ENCODE assay signal across 1 cellular context in genomic region chr4:76898385-76898692, GRCh38.
TF ChIP-seq lines count a peak whose summit lies in the region.

No MANE protein-coding gene starts in this region.

TF ChIP-seq in GM12878, 131 proteins besides CTCF, POLR2A, EP300 and RAD21 (continued from another document):
- TF ChIP-seq ZBTB11 (CRISPR knock-in tag; IDR thresholded peaks at IDR 0.05), result peak; percentile 50; the same call in 1 of the 2 replicates
- TF ChIP-seq ZZZ3 (IDR thresholded peaks at IDR 0.05; ENCODE audit: control insufficient read depth, insufficient read length, low read depth), result no peak
- no peak for TF ChIP-seq MTA2 (IDR thresholded peaks at IDR 0.05; ENCODE audit: low read depth)
- TF ChIP-seq CREM (IDR thresholded peaks at IDR 0.05; ENCODE audit: low read depth), result no peak
- TF ChIP-seq SP1 (IDR thresholded peaks at IDR 0.05; ENCODE audit: low read depth, low read length), result no peak
- no peak for TF ChIP-seq LARP7 (IDR thresholded peaks at IDR 0.05)
- TF ChIP-seq BRCA1 (IDR thresholded peaks at IDR 0.05; ENCODE audit: low read depth, low read length), result no peak
